In the genomic region with DNA sequence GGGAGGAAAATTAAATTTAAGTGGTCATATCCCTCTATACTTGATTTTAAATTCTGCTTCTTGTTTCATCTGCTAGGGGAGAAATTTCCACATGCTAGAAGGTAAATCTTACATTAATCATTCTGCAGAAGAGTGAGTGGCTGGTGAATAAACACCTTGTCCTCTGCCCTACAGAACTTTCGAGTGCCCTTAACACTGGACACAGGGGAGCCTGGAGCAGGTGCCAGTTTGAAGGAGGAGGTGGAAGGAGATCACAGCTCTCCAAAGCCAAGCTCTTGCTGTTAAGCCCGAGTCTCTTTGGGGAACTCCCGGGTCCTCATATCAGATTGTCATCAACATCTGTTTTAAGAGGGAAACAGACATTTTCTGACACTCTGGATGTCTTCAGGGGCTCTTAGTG, we compare ENCODE assay signal across 21 cellular contexts. TPM values are rescaled to one million over a fixed set of nuclear protein-coding genes. Genes with fewer than 3 reads are reported as not detected.
"Had no signal": no experiment of that assay in that cellular context is flagged by ENCODE, and none has a peak within 500 bp of the region (broad histone marks: within the 10 kb centered on the region; RNA-seq: fewer than 3 reads in every experiment).

No MANE protein-coding gene starts in this region.

- H3K27ac ChIP-seq: cardiac muscle cell, dorsolateral prefrontal cortex, foreskin keratinocyte, ovary, right lobe of liver, testis had no signal

- H3K4me2 ChIP-seq: smooth muscle cell had no signal

- H3K9me3 ChIP-seq: testis had no signal

- H3K36me3 ChIP-seq: cardiac muscle cell, ovary, right lobe of liver had no signal

- DNase-seq: activated CD4-positive, alpha-beta memory T cell treated with anti-CD3 and anti-CD28 coated beads, Interleukin-2, amount 10 ng/mL, durations not matched to agents 7 days and 5 days; activated CD4-positive, alpha-beta T cell treated with anti-CD3 and anti-CD28 coated beads for 48 hours; activated CD4-positive, CD25-positive, alpha-beta regulatory T cell; activated CD8-positive, alpha-beta memory T cell treated with anti-CD3 and anti-CD28 coated beads, Interleukin-2, amount 10 ng/mL, durations not matched to agents 7 days and 5 days; dorsolateral prefrontal cortex; endodermal cell; foreskin keratinocyte; hypothalamus; kidney; left ventricle myocardium superior; mesendoderm; naive thymus-derived CD8-positive, alpha-beta T cell; ovary; right lobe of liver; stimulated activated CD4-positive, alpha-beta T cell treated with anti-CD3 and anti-CD28 coated beads, Interleukin-4, amount 100 ng/mL, for 24 hours; T-cell; testis had no signal

- H3K4me3 ChIP-seq: cardiac muscle cell, dorsolateral prefrontal cortex, ovary, right lobe of liver, smooth muscle cell, testis had no signal

- FAIRE-seq: kidney had no signal

- ATAC-seq: activated CD8-positive, alpha-beta memory T cell treated with anti-CD3 and anti-CD28 coated beads, Interleukin-2, amount 10 ng/mL, durations not matched to agents 7 days and 5 days; foreskin keratinocyte; left ventricle myocardium superior; naive thymus-derived CD8-positive, alpha-beta T cell; right lobe of liver; stimulated activated effector memory CD8-positive, alpha-beta T cell treated with anti-CD3 and anti-CD28 coated beads, Interleukin-12 subunit alpha, Interleukin-12 subunit beta, amount 100 ng/mL, for 72 hours; T-cell had no signal

- H3K4me1 ChIP-seq: foreskin keratinocyte, right lobe of liver, testis had no signal

- H3K27me3 ChIP-seq: dorsolateral prefrontal cortex, foreskin keratinocyte, ovary, right lobe of liver, testis had no signal

RNA-seq across cellular contexts. Expression of gene LAMP3, which starts 31.3 kb away (rescaled TPM):
- total RNA-seq: left ventricle myocardium superior had no signal
- polyA plus RNA-seq: cardiac muscle cell, fibroblast of lung had no signal
